1 cellular context compared by ENCODE assay signal in the genomic region with DNA sequence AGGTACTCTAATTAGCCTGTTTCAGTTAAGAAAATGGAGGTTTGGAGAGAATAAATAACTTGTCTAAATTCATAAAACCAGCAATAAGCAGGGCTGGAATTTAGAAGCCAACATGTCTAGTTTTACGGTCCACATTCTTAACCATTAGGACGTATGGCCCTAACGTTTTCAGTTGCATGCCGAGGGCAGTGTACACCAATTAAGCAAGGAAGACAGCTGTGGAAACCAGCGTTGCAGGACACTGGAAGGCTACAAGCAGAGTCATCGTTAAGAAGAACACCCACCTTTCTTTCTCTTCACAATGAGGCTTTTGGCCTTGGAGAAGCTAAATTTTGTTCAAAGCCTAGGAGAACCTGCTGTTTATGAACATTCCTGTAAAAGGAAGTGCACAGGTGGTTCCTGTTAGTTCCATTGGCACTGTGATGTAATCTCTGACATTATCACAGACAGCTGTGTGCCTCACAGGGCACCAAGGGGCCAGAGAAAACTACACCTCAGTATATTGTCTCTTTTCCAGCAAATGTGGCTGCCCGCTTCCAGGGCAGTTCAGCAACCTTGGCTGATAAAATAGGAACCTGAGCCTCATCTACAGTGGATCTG.
TF ChIP-seq lines count a peak whose summit lies in the region.

No MANE protein-coding gene starts in this region.

TF ChIP-seq in WTC11, 78 proteins besides CTCF, POLR2A, EP300 and RAD21 (continued from another document):
- TF ChIP-seq, protein P1, sequence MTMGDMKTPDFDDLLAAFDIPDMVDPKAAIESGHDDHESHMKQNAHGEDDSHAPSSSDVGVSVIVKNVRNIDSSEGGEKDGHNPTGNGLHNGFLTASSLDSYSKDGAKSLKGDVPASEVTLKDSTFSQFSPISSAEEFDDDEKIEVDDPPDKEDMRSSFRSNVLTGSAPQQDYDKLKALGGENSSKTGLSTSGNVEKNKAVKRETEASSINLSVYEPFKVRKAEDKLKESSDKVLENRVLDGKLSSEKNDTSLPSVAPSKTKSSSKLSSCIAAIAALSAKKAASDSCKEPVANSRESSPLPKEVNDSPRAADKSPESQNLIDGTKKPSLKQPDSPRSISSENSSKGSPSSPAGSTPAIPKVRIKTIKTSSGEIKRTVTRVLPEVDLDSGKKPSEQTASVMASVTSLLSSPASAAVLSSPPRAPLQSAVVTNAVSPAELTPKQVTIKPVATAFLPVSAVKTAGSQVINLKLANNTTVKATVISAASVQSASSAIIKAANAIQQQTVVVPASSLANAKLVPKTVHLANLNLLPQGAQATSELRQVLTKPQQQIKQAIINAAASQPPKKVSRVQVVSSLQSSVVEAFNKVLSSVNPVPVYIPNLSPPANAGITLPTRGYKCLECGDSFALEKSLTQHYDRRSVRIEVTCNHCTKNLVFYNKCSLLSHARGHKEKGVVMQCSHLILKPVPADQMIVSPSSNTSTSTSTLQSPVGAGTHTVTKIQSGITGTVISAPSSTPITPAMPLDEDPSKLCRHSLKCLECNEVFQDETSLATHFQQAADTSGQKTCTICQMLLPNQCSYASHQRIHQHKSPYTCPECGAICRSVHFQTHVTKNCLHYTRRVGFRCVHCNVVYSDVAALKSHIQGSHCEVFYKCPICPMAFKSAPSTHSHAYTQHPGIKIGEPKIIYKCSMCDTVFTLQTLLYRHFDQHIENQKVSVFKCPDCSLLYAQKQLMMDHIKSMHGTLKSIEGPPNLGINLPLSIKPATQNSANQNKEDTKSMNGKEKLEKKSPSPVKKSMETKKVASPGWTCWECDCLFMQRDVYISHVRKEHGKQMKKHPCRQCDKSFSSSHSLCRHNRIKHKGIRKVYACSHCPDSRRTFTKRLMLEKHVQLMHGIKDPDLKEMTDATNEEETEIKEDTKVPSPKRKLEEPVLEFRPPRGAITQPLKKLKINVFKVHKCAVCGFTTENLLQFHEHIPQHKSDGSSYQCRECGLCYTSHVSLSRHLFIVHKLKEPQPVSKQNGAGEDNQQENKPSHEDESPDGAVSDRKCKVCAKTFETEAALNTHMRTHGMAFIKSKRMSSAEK (CRISPR knock-in tag; IDR thresholded peaks at IDR 0.05; ENCODE audit: borderline replicate concordance): no peak
- no peak for TF ChIP-seq TP53 (CRISPR knock-in tag; IDR thresholded peaks at IDR 0.05)
- TF ChIP-seq, protein P2, sequence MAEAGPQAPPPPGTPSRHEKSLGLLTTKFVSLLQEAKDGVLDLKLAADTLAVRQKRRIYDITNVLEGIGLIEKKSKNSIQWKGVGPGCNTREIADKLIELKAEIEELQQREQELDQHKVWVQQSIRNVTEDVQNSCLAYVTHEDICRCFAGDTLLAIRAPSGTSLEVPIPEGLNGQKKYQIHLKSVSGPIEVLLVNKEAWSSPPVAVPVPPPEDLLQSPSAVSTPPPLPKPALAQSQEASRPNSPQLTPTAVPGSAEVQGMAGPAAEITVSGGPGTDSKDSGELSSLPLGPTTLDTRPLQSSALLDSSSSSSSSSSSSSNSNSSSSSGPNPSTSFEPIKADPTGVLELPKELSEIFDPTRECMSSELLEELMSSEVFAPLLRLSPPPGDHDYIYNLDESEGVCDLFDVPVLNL (CRISPR knock-in tag; IDR thresholded peaks at IDR 0.05; ENCODE audit: borderline replicate concordance, low read depth): no peak
- TF ChIP-seq SMAD4 (CRISPR knock-in tag; IDR thresholded peaks at IDR 0.05): no peak
- TF ChIP-seq ESRRA (CRISPR knock-in tag; IDR thresholded peaks at IDR 0.05; ENCODE audit: borderline replicate concordance): no peak
- TF ChIP-seq, protein P3, sequence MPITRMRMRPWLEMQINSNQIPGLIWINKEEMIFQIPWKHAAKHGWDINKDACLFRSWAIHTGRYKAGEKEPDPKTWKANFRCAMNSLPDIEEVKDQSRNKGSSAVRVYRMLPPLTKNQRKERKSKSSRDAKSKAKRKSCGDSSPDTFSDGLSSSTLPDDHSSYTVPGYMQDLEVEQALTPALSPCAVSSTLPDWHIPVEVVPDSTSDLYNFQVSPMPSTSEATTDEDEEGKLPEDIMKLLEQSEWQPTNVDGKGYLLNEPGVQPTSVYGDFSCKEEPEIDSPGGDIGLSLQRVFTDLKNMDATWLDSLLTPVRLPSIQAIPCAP (CRISPR knock-in tag; IDR thresholded peaks at IDR 0.05): no peak
- no peak for TF ChIP-seq SMAD3 (CRISPR knock-in tag; IDR thresholded peaks at IDR 0.05; ENCODE audit: borderline replicate concordance)
- no peak for TF ChIP-seq MXD4 (CRISPR knock-in tag; IDR thresholded peaks at IDR 0.05; ENCODE audit: borderline replicate concordance)
- no peak for TF ChIP-seq JUN (CRISPR knock-in tag; IDR thresholded peaks at IDR 0.05)
- TF ChIP-seq MYBL2 (CRISPR knock-in tag; IDR thresholded peaks at IDR 0.05): no peak
- TF ChIP-seq NFATC4 (CRISPR knock-in tag; IDR thresholded peaks at IDR 0.05): no peak
- TF ChIP-seq ATF1 (CRISPR knock-in tag; IDR thresholded peaks at IDR 0.05): no peak
